ENCODE assay signal across 32 cellular contexts in the genomic region with DNA sequence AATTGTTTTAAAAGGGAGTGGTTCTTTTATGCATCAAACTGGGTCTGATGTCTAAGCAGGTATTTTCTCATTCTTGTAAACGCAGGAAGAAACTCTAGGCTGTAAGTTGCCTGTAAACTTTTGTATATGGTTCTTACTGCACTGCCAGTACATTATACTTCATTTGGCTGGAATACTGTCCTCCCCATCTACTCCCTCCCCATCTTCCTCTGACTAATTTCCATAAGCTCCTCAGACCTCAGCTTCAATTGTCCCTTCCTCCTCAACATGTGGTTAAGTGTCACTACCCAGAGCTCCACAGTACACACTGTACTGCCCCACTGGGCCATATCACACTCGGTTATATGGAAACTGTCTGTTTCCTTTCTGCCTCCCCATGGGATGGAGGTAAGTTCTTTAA.
"Had no signal": no experiment of that assay in that cellular context is flagged by ENCODE, and none has a peak within 500 bp of the region (broad histone marks: within the 10 kb centered on the region; RNA-seq: fewer than 3 reads in every experiment).

No MANE protein-coding gene starts in this region.

- H3K9me3 ChIP-seq: body of pancreas, colonic mucosa, left ventricle myocardium inferior, psoas muscle, sigmoid colon, stomach, thyroid gland, upper lobe of left lung had no signal

- ATAC-seq: activated CD4-positive, CD25-positive, alpha-beta regulatory T cell treated with anti-CD3 and anti-CD28 coated beads, Interleukin-2, amount 50 U/mL, for 24 hours; body of pancreas; natural killer cell; psoas muscle; stimulated activated naive B cell treated with anti-CD40 and anti-IgM and Interleukin-4, amounts not matched to agents 10 μg/mL and 1 μg/mL and 100 μg/mL, for 72 hours had no signal

- H2AFZ ChIP-seq: neural progenitor cell, parathyroid adenoma had no signal

- H3K4me3 Mint-ChIP-seq: activated naive CD8-positive, alpha-beta T cell; natural killer cell; neural progenitor cell; stimulated activated naive B cell treated with anti-CD40 and anti-IgM and Interleukin-4, amounts not matched to agents 10 μg/mL and 1 μg/mL and 100 μg/mL, for 72 hours had no signal

- H3K36me3 Mint-ChIP-seq: activated naive CD8-positive, alpha-beta T cell; natural killer cell; neural progenitor cell; stimulated activated naive B cell treated with anti-CD40 and anti-IgM and Interleukin-4, amounts not matched to agents 10 μg/mL and 1 μg/mL and 100 μg/mL, for 72 hours had no signal

- H3K9me3 Mint-ChIP-seq: neural progenitor cell; stimulated activated naive B cell treated with anti-CD40 and anti-IgM and Interleukin-4, amounts not matched to agents 10 μg/mL and 1 μg/mL and 100 μg/mL, for 72 hours had no signal

- H3K27me3 Mint-ChIP-seq: stimulated activated naive B cell treated with anti-CD40 and anti-IgM and Interleukin-4, amounts not matched to agents 10 μg/mL and 1 μg/mL and 100 μg/mL, for 72 hours had no signal

- FAIRE-seq: endometrium, TTC549 had no signal

- H3K4me3 ChIP-seq: body of pancreas, cardiac muscle cell, colonic mucosa, left ventricle myocardium inferior, lung, neural progenitor cell, psoas muscle, sigmoid colon, stomach, thyroid gland, upper lobe of left lung had no signal

- H3K4me1 ChIP-seq: body of pancreas, colonic mucosa, left ventricle myocardium inferior, parathyroid adenoma, psoas muscle, stomach, thyroid gland, upper lobe of left lung had no signal

- H3K27me3 ChIP-seq: body of pancreas, cardiac muscle cell, colonic mucosa, neural progenitor cell, sigmoid colon, stomach, thyroid gland, upper lobe of left lung had no signal

- H3K36me3 ChIP-seq: cardiac muscle cell, colonic mucosa, left ventricle myocardium inferior, neural progenitor cell, sigmoid colon, stomach, thyroid gland, upper lobe of left lung, WERI-Rb-1 had no signal

- H3K4me1 Mint-ChIP-seq: natural killer cell; stimulated activated naive B cell treated with anti-CD40 and anti-IgM and Interleukin-4, amounts not matched to agents 10 μg/mL and 1 μg/mL and 100 μg/mL, for 72 hours had no signal

- DNase-seq: activated CD4-positive, alpha-beta T cell treated with anti-CD3 and anti-CD28 coated beads for 48 hours; activated CD4-positive, alpha-beta T cell treated with anti-CD3 and anti-CD28 coated beads, Interleukin-2, amount 50 U/mL, for 48 hours; activated CD8-positive, alpha-beta memory T cell treated with anti-CD3 and anti-CD28 coated beads for 24 hours; activated effector memory CD4-positive, alpha-beta T cell treated with Interleukin-2 at 50 U/mL for 16 hours; activated naive CD4-positive, alpha-beta T cell treated with Interleukin-2 at 50 U/mL for 16 hours; aorta; body of pancreas; cerebellar nuclear complex; colonic mucosa; effector CD8-positive, alpha-beta T cell; foreskin melanocyte; left ventricle myocardium inferior; mesendoderm; natural killer cell; occipital lobe; psoas muscle; sigmoid colon; stimulated activated CD4-positive, alpha-beta T cell treated with anti-CD3 and anti-CD28 coated beads, Interleukin-15, amount 100 ng/mL, for 24 hours; stimulated activated CD4-positive, alpha-beta T cell treated with anti-CD3 and anti-CD28 coated beads, Interleukin-2, amount 100 ng/mL, for 24 hours; stimulated activated naive B cell treated with anti-CD40 and anti-IgM and Interleukin-4, amounts not matched to agents 10 μg/mL and 1 μg/mL and 100 μg/mL, for 72 hours; stomach; thyroid gland; upper lobe of left lung; WERI-Rb-1 had no signal

- H3K27ac ChIP-seq: body of pancreas, cardiac muscle cell, colonic mucosa, left ventricle myocardium inferior, neural progenitor cell, parathyroid adenoma, psoas muscle, sigmoid colon, stomach, thyroid gland, upper lobe of left lung, WERI-Rb-1 had no signal

- H3K9ac ChIP-seq: neural progenitor cell, parathyroid adenoma had no signal

- H3K4me2 ChIP-seq: neural progenitor cell had no signal

- H3K27ac Mint-ChIP-seq: activated naive CD8-positive, alpha-beta T cell; natural killer cell; neural progenitor cell; stimulated activated naive B cell treated with anti-CD40 and anti-IgM and Interleukin-4, amounts not matched to agents 10 μg/mL and 1 μg/mL and 100 μg/mL, for 72 hours had no signal

- H3K79me2 ChIP-seq: parathyroid adenoma had no signal
